In genomic region chr12:127485528-127485927, GRCh38 we compare ENCODE assay signal across 13 cellular contexts.
DNase-seq lines count a peak whose midpoint lies in the region; ATAC-seq and TF ChIP-seq lines count a peak whose summit lies in the region.
"Had no signal": no experiment of that assay in that cellular context is flagged by ENCODE, and none has a peak within 500 bp of the region (broad histone marks: within the 10 kb centered on the region; RNA-seq: fewer than 3 reads in every experiment).

No MANE protein-coding gene starts in this region.

- H3K36me3 Mint-ChIP-seq in activated CD4-positive, alpha-beta T cell treated with anti-CD3 and anti-CD28 coated beads, Interleukin-2, amount 10 ng/mL, durations not matched to agents 7 days and 5 days (ENCODE audit: low read depth), result no peaks in the 10 kb centered on the region
- no peaks in the 10 kb centered on the region for H3K36me3 Mint-ChIP-seq in stimulated activated memory B cell treated with anti-CD40 and anti-IgM and Interleukin-4, amounts not matched to agents 10 μg/mL and 1 μg/mL and 100 μg/mL, for 72 hours
- H3K36me3 Mint-ChIP-seq: CD4-positive, CD25-positive, alpha-beta regulatory T cell had no signal

- H3K4me1 ChIP-seq in psoas muscle, result no peaks in the 10 kb centered on the region
- H3K4me1 ChIP-seq: esophagus squamous epithelium, parathyroid adenoma, uterus had no signal

- POLR2A ChIA-PET in activated CD4-positive, alpha-beta T cell treated with anti-CD3 and anti-CD28 coated beads, Interleukin-2, amount 10 ng/mL, durations not matched to agents 7 days and 5 days (lab: Charles Lee), result no interaction called here

- CTCF ChIA-PET in activated CD4-positive, alpha-beta T cell treated with anti-CD3 and anti-CD28 coated beads, Interleukin-2, amount 10 ng/mL, durations not matched to agents 7 days and 5 days (lab: Charles Lee), result interaction anchor here (0.8 to 2.1 kb wide), 2 partner anchors 28 to 192 kb away, joined by 3 to 8 read pairs; no protein-coding TSS in a partner anchor

- intact Hi-C loops in psoas muscle (cut with DNase I), result no loop called here

- 39 to 64% (median 52%) methylated on average over 4 of the region's 4 CpGs for WGBS in psoas muscle, 3 donors

- H3K36me3 ChIP-seq in psoas muscle (ENCODE audit: insufficient read depth in 1 of 2, low read depth in 1 of 2), result no peaks in the 10 kb centered on the region
- H3K36me3 ChIP-seq: esophagus squamous epithelium, uterus had no signal

- no peak overlapping the region for H3K4me3 Mint-ChIP-seq in activated CD4-positive, alpha-beta T cell treated with anti-CD3 and anti-CD28 coated beads, Interleukin-2, amount 10 ng/mL, durations not matched to agents 7 days and 5 days
- H3K4me3 Mint-ChIP-seq in stimulated activated memory B cell treated with anti-CD40 and anti-IgM and Interleukin-4, amounts not matched to agents 10 μg/mL and 1 μg/mL and 100 μg/mL, for 72 hours, result no peak overlapping the region
- H3K4me3 Mint-ChIP-seq: CD4-positive, CD25-positive, alpha-beta regulatory T cell had no signal

- no peaks in the 10 kb centered on the region for H3K27me3 Mint-ChIP-seq in activated CD4-positive, alpha-beta T cell treated with anti-CD3 and anti-CD28 coated beads, Interleukin-2, amount 10 ng/mL, durations not matched to agents 7 days and 5 days
- no peaks in the 10 kb centered on the region for H3K27me3 Mint-ChIP-seq in stimulated activated memory B cell treated with anti-CD40 and anti-IgM and Interleukin-4, amounts not matched to agents 10 μg/mL and 1 μg/mL and 100 μg/mL, for 72 hours
- H3K27me3 Mint-ChIP-seq: CD4-positive, CD25-positive, alpha-beta regulatory T cell had no signal

- H3K9me3 Mint-ChIP-seq in activated CD4-positive, alpha-beta T cell treated with anti-CD3 and anti-CD28 coated beads, Interleukin-2, amount 10 ng/mL, durations not matched to agents 7 days and 5 days, result no peaks in the 10 kb centered on the region
- no peaks in the 10 kb centered on the region for H3K9me3 Mint-ChIP-seq in stimulated activated memory B cell treated with anti-CD40 and anti-IgM and Interleukin-4, amounts not matched to agents 10 μg/mL and 1 μg/mL and 100 μg/mL, for 72 hours

- ATAC-seq in HG03175 (IDR thresholded peaks at IDR 0.05; ENCODE audit: unreplicated experiment) (no peak), psoas muscle (no peak)
- no peak for ATAC-seq in stimulated activated memory B cell treated with anti-CD40 and anti-IgM and Interleukin-4, amounts not matched to agents 10 μg/mL and 1 μg/mL and 100 μg/mL, for 72 hours

- H3K27ac ChIP-seq in psoas muscle, result no peak overlapping the region
- H3K27ac ChIP-seq: esophagus squamous epithelium, parathyroid adenoma, uterus had no signal

- H3K4me3 ChIP-seq in NB4 (ENCODE audit: low read depth, low read length), result no peak overlapping the region
- no peak overlapping the region for H3K4me3 ChIP-seq in psoas muscle
- H3K4me3 ChIP-seq: esophagus squamous epithelium, uterus had no signal

- no peak for TF ChIP-seq POLR2A in NB4 (IDR thresholded peaks at IDR 0.05; ENCODE audit: extremely low read depth, insufficient read length)

- peaks cover 2% of the 10 kb centered on the region for H3K4me1 Mint-ChIP-seq in activated CD4-positive, alpha-beta T cell treated with anti-CD3 and anti-CD28 coated beads, Interleukin-2, amount 10 ng/mL, durations not matched to agents 7 days and 5 days
- H3K4me1 Mint-ChIP-seq in stimulated activated memory B cell treated with anti-CD40 and anti-IgM and Interleukin-4, amounts not matched to agents 10 μg/mL and 1 μg/mL and 100 μg/mL, for 72 hours, result no peaks in the 10 kb centered on the region
- H3K4me1 Mint-ChIP-seq: CD4-positive, CD25-positive, alpha-beta regulatory T cell had no signal

- TF ChIP-seq CTCF in NB4 (IDR thresholded peaks at IDR 0.05; ENCODE audit: low read depth, low read length) (no peak), psoas muscle (IDR thresholded peaks at IDR 0.05) (no peak)

- H3K27me3 ChIP-seq in psoas muscle (ENCODE audit: insufficient read depth in 3 of 3, low read length in 2 of 3), result peaks cover 0 to 3% (median 0%) of the 10 kb centered on the region in 3 donors
- H3K27me3 ChIP-seq: esophagus squamous epithelium, uterus had no signal

- no peaks in the 10 kb centered on the region for H3K9me3 ChIP-seq in psoas muscle
- H3K9me3 ChIP-seq: uterus had no signal

- peak; percentile 52 for DNase-seq in activated CD4-positive, alpha-beta T cell treated with anti-CD3 and anti-CD28 coated beads for 48 hours
- DNase-seq in activated CD4-positive, alpha-beta T cell treated with anti-CD3 and anti-CD28 coated beads, Interleukin-2, amount 10 ng/mL, durations not matched to agents 7 days and 5 days, result no peak
- DNase-seq in NB4 (ENCODE audit: low read depth), result peak; percentile 44
- peak; percentile 8 for DNase-seq in cerebellar cortex (ENCODE audit: low spot score)
- DNase-seq in stimulated activated CD4-positive, alpha-beta T cell treated with anti-CD3 and anti-CD28 coated beads, Interleukin-4, amount 100 ng/mL, for 24 hours, result peak; percentile 8
- DNase-seq in psoas muscle, result no peak
- DNase-seq: CD4-positive, CD25-positive, alpha-beta regulatory T cell; esophagus squamous epithelium; NCI-H187; uterus had no signal

- no peak overlapping the region for H3K27ac Mint-ChIP-seq in activated CD4-positive, alpha-beta T cell treated with anti-CD3 and anti-CD28 coated beads, Interleukin-2, amount 10 ng/mL, durations not matched to agents 7 days and 5 days
- no peak overlapping the region for H3K27ac Mint-ChIP-seq in stimulated activated memory B cell treated with anti-CD40 and anti-IgM and Interleukin-4, amounts not matched to agents 10 μg/mL and 1 μg/mL and 100 μg/mL, for 72 hours
- H3K27ac Mint-ChIP-seq: CD4-positive, CD25-positive, alpha-beta regulatory T cell had no signal

Comparison
In these comparisons a context has a peak if more than half of its experiments do, and no peak if none do; other contexts are left out.
1. DNase-seq: peak in activated CD4-positive, alpha-beta T cell treated with anti-CD3 and anti-CD28 coated beads for 48 hours (single experiment), NB4 (single experiment), cerebellar cortex (single experiment) and stimulated activated CD4-positive, alpha-beta T cell treated with anti-CD3 and anti-CD28 coated beads, Interleukin-4, amount 100 ng/mL, for 24 hours (single experiment); none in activated CD4-positive, alpha-beta T cell treated with anti-CD3 and anti-CD28 coated beads, Interleukin-2, amount 10 ng/mL, durations not matched to agents 7 days and 5 days (single experiment) and psoas muscle (0 of 2).